Comparison of ENCODE assay signal across 24 cellular contexts in genomic region chr10:125107972-125108580, GRCh38.
"Had no signal": no experiment of that assay in that cellular context is flagged by ENCODE, and none has a peak within 500 bp of the region (broad histone marks: within the 10 kb centered on the region; RNA-seq: fewer than 3 reads in every experiment).

No MANE protein-coding gene starts in this region.

- H3K27ac ChIP-seq: HL-60, KMS-11, SJSA1, SK-N-MC had no signal

- H3K4me2 ChIP-seq: KMS-11 had no signal

- H3K4me3 ChIP-seq: SJSA1, SK-N-MC had no signal

- FAIRE-seq: RCC 7860 had no signal

- H3K27me3 ChIP-seq: SJSA1 had no signal

- DNase-seq: IMR-90, Kasumi-1, MM.1S, NCI-H1092 treated with DMSO at 0.1 percent for 48 hours, NCI-H1436, NCI-H187, NCI-H2029, NCI-H2081 treated with DMSO at 0.1 percent for 48 hours, NCI-H2171, NCI-H226, NCI-H446, NCI-H510A, NCI-H524 treated with DMSO at 0.1 percent for 48 hours, NCI-H69, NCI-H774, Right ventricle myocardium superior, RPMI8226, SIG-M5, SW 1271 had no signal
